ENCODE assay signal across 23 cellular contexts in the genomic region with DNA sequence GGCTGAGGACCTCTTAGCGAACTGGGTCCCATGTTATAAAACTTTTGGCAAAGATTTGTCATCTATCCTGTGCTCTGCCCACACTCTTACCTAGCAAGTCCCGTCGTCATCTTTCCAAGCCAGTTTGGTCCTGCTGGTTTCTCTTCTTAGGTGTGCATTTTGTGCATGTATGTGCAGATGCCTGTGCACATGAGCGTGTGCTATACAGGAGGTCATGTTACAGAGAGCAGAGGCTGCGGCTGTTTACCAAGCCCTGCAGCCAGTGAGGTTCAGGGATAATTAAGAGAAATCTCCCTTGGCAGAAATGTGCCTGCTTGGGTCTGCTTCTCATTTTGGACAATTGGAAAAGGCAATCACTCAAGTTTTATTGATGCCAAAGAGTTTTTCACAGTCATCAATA.
DNase-seq lines count a peak whose midpoint lies in the region; ATAC-seq, FAIRE-seq and TF ChIP-seq lines count a peak whose summit lies in the region.
"Had no signal": no experiment of that assay in that cellular context is flagged by ENCODE, and none has a peak within 500 bp of the region (broad histone marks: within the 10 kb centered on the region; RNA-seq: fewer than 3 reads in every experiment).

No MANE protein-coding gene starts in this region.

- no peaks in the 10 kb centered on the region for H3K4me1 ChIP-seq in transverse colon

- H3K9me3 ChIP-seq in transverse colon, result no peaks in the 10 kb centered on the region

- DNase-seq in AG10803 (ENCODE audit: low read depth) (peak; percentile 8), GM18507 (ENCODE audit: extremely low spot score, insufficient read length, low read depth) (no peak), fibroblast of peridontal ligament (ENCODE audit: extremely low read depth) (peak; percentile 82), sciatic nerve (ENCODE audit: low spot score) (no peak), coronary artery (ENCODE audit: low spot score) (no peak), transverse colon (no peak)
- no peak for DNase-seq in central memory CD4-positive, alpha-beta T cell
- DNase-seq: C1 segment of cervical spinal cord; CD8-positive, alpha-beta T cell; DND-41; GM23248; HCEC 1CT; MM.1S; NCI-H1048; NCI-H1436; NCI-H1930; NCI-H524 treated with DMSO at 0.1 percent for 48 hours; NCI-H82; SW 1271 had no signal

- no peak for TF ChIP-seq CTCF in AG10803 (conservative IDR thresholded peaks at IDR 0.05; ENCODE audit: low read length)
- TF ChIP-seq CTCF in coronary artery (IDR thresholded peaks at IDR 0.05), result no peak
- TF ChIP-seq CTCF in transverse colon (IDR thresholded peaks at IDR 0.05), result no peak

- H3K36me3 ChIP-seq in transverse colon, result no peaks in the 10 kb centered on the region

- H3K27me3 ChIP-seq in transverse colon, result no peaks in the 10 kb centered on the region

- peak; percentile 31 for ATAC-seq in sciatic nerve
- ATAC-seq: CD8-positive, alpha-beta T cell; HepG2; K562 had no signal

- intact Hi-C loops in sciatic nerve (cut with DNase I) (no loop called here), transverse colon (cut with DNase I; ENCODE audit: low total_unique reads) (no loop called here)

- H3K27ac ChIP-seq in coronary artery (no peak overlapping the region), transverse colon (no peak overlapping the region)
- H3K27ac ChIP-seq: GM23248 had no signal

- 86 to 88% methylated on average over 3 to 5 of the region's 5 CpGs for WGBS in transverse colon (ENCODE audit: low coverage in 1 of 2), 2 donors

- FAIRE-seq in GM18507 (lab: Jason Lieb, UNC), result peak; percentile 31
- FAIRE-seq: GM12878, HepG2, K562, RCC 7860 had no signal

- in situ Hi-C loops in transverse colon (cut with MboI; ENCODE audit: low pct_ligation_motif_present in 1 of 4, low pct_unique_long_range_greater_than_20kb in 1 of 4, low sequenced_read_pairs in 3 of 4), result no loop called here

- no peak overlapping the region for H3K4me3 ChIP-seq in AG10803 (ENCODE audit: low read length)
- no peak overlapping the region for H3K4me3 ChIP-seq in coronary artery
- H3K4me3 ChIP-seq in transverse colon, result no peak overlapping the region
- H3K4me3 ChIP-seq: GM12878, GM23248, K562 had no signal

- no peak for TF ChIP-seq EP300 in transverse colon (IDR thresholded peaks at IDR 0.05; ENCODE audit: low read depth)

- TF ChIP-seq POLR2A in transverse colon (IDR thresholded peaks at IDR 0.05), result no peak

Comparison
In these comparisons a context has a peak if more than half of its experiments do, and no peak if none do; other contexts are left out.
1. DNase-seq: peak in AG10803 (single experiment) and fibroblast of peridontal ligament (single experiment); none in GM18507 (single experiment), sciatic nerve (single experiment), coronary artery (single experiment), central memory CD4-positive, alpha-beta T cell (single experiment) and transverse colon (single experiment).